In genomic region chr9:89969156-89969566, GRCh38 we compare ENCODE assay signal across 12 cellular contexts.
DNase-seq lines count a peak whose midpoint lies in the region; ATAC-seq and TF ChIP-seq lines count a peak whose summit lies in the region.
"Had no signal": no experiment of that assay in that cellular context is flagged by ENCODE, and none has a peak within 500 bp of the region (broad histone marks: within the 10 kb centered on the region; RNA-seq: fewer than 3 reads in every experiment).

No MANE protein-coding gene starts in this region.

- H3K9me3 Mint-ChIP-seq in activated CD8-positive, alpha-beta memory T cell treated with anti-CD3 and anti-CD28 coated beads, Interleukin-2, amount 10 ng/mL, durations not matched to agents 7 days and 5 days (ENCODE audit: low read depth) = no peaks in the 10 kb centered on the region
- H3K9me3 Mint-ChIP-seq in stimulated activated effector memory CD8-positive, alpha-beta T cell treated with anti-CD3 and anti-CD28 coated beads, Interleukin-12 subunit alpha, Interleukin-12 subunit beta, amount 100 ng/mL, for 72 hours = no peaks in the 10 kb centered on the region

- H3K9me3 ChIP-seq in colonic mucosa = no peaks in the 10 kb centered on the region
- H3K9me3 ChIP-seq: BLaER1, heart right ventricle, stomach had no signal

- H3K4me3 Mint-ChIP-seq in activated CD8-positive, alpha-beta memory T cell treated with anti-CD3 and anti-CD28 coated beads, Interleukin-2, amount 10 ng/mL, durations not matched to agents 7 days and 5 days = no peak overlapping the region
- no peak overlapping the region for H3K4me3 Mint-ChIP-seq in stimulated activated effector memory CD8-positive, alpha-beta T cell treated with anti-CD3 and anti-CD28 coated beads, Interleukin-12 subunit alpha, Interleukin-12 subunit beta, amount 100 ng/mL, for 72 hours

- no peak overlapping the region for H3K9ac ChIP-seq in colonic mucosa (ENCODE audit: low read depth in 2 of 2, low read length in 2 of 2)
- H3K9ac ChIP-seq: BLaER1 had no signal

- no peaks in the 10 kb centered on the region for H3K4me1 ChIP-seq in colonic mucosa
- H3K4me1 ChIP-seq: BLaER1 had no signal

- DNase-seq in activated CD8-positive, alpha-beta memory T cell treated with anti-CD3 and anti-CD28 coated beads, Interleukin-2, amount 10 ng/mL, durations not matched to agents 7 days and 5 days = peak; percentile 47
- DNase-seq in activated CD8-positive, alpha-beta memory T cell treated with anti-CD3 and anti-CD28 coated beads, Interleukin-2, amount 50 U/mL, for 48 hours = no peak
- DNase-seq in NCI-H2029 treated with DMSO at 0.1 percent for 48 hours (lab: John Stamatoyannopoulos, UW) = peak; percentile 34
- DNase-seq in colonic mucosa = peak; percentile 70
- DNase-seq in stimulated activated effector memory CD8-positive, alpha-beta T cell treated with anti-CD3 and anti-CD28 coated beads, Interleukin-12 subunit alpha, Interleukin-12 subunit beta, amount 100 ng/mL, for 72 hours (ENCODE audit: low spot score in 2 of 2) = no peak
- no peak for DNase-seq in SKM-1 treated with dmso at 0.1 percent for 144 hours (lab: John Stamatoyannopoulos, UW; ENCODE audit: unreplicated experiment)
- DNase-seq in GM19240 (ENCODE audit: insufficient read length, low spot score) = no peak
- DNase-seq: effector memory CD4-positive, alpha-beta T cell; heart right ventricle; stomach had no signal

- peak overlapping the region; percentile 78 for H3K27ac ChIP-seq in colonic mucosa
- H3K27ac ChIP-seq: BLaER1, heart right ventricle, stomach had no signal

- intact Hi-C loops in colonic mucosa (cut with DNase I) = no loop called here

- H3K36me3 ChIP-seq in colonic mucosa = no peaks in the 10 kb centered on the region
- H3K36me3 ChIP-seq: BLaER1, heart right ventricle, stomach had no signal

- H3K27ac Mint-ChIP-seq in activated CD8-positive, alpha-beta memory T cell treated with anti-CD3 and anti-CD28 coated beads, Interleukin-2, amount 10 ng/mL, durations not matched to agents 7 days and 5 days = no peak overlapping the region
- no peak overlapping the region for H3K27ac Mint-ChIP-seq in stimulated activated effector memory CD8-positive, alpha-beta T cell treated with anti-CD3 and anti-CD28 coated beads, Interleukin-12 subunit alpha, Interleukin-12 subunit beta, amount 100 ng/mL, for 72 hours

- CTCF ChIA-PET in activated CD8-positive, alpha-beta memory T cell treated with anti-CD3 and anti-CD28 coated beads, Interleukin-2, amount 10 ng/mL, durations not matched to agents 7 days and 5 days (lab: Charles Lee) = interaction anchor here (0.9 to 2.2 kb wide), 2 partner anchors 366 to 369 kb away, joined by 3 to 11 read pairs; no protein-coding TSS in a partner anchor

- peaks cover 24% of the 10 kb centered on the region for H3K4me1 Mint-ChIP-seq in activated CD8-positive, alpha-beta memory T cell treated with anti-CD3 and anti-CD28 coated beads, Interleukin-2, amount 10 ng/mL, durations not matched to agents 7 days and 5 days
- peaks cover 15% of the 10 kb centered on the region for H3K4me1 Mint-ChIP-seq in stimulated activated effector memory CD8-positive, alpha-beta T cell treated with anti-CD3 and anti-CD28 coated beads, Interleukin-12 subunit alpha, Interleukin-12 subunit beta, amount 100 ng/mL, for 72 hours

- H3K27me3 ChIP-seq in colonic mucosa = no peaks in the 10 kb centered on the region
- H3K27me3 ChIP-seq: BLaER1, heart right ventricle, stomach had no signal

- ATAC-seq in activated CD8-positive, alpha-beta memory T cell treated with anti-CD3 and anti-CD28 coated beads, Interleukin-2, amount 10 ng/mL, durations not matched to agents 7 days and 5 days = peak; percentile 78
- ATAC-seq in stimulated activated effector memory CD8-positive, alpha-beta T cell treated with anti-CD3 and anti-CD28 coated beads, Interleukin-12 subunit alpha, Interleukin-12 subunit beta, amount 100 ng/mL, for 72 hours = peak; percentile 86
- no peak for ATAC-seq in GM18498 (IDR thresholded peaks at IDR 0.05; ENCODE audit: unreplicated experiment)
- ATAC-seq: heart right ventricle had no signal

- no peak overlapping the region for H3K4me3 ChIP-seq in colonic mucosa
- H3K4me3 ChIP-seq: BLaER1, heart right ventricle, stomach had no signal

- H3K36me3 Mint-ChIP-seq in activated CD8-positive, alpha-beta memory T cell treated with anti-CD3 and anti-CD28 coated beads, Interleukin-2, amount 10 ng/mL, durations not matched to agents 7 days and 5 days = no peaks in the 10 kb centered on the region
- H3K36me3 Mint-ChIP-seq in stimulated activated effector memory CD8-positive, alpha-beta T cell treated with anti-CD3 and anti-CD28 coated beads, Interleukin-12 subunit alpha, Interleukin-12 subunit beta, amount 100 ng/mL, for 72 hours = no peaks in the 10 kb centered on the region

- no peak for TF ChIP-seq CTCF in colonic mucosa (IDR thresholded peaks at IDR 0.05)

- peaks cover 3% of the 10 kb centered on the region for H3K27me3 Mint-ChIP-seq in activated CD8-positive, alpha-beta memory T cell treated with anti-CD3 and anti-CD28 coated beads, Interleukin-2, amount 10 ng/mL, durations not matched to agents 7 days and 5 days

Comparison
In these comparisons a context has a peak if more than half of its experiments do, and no peak if none do; other contexts are left out.
1. DNase-seq: peak in activated CD8-positive, alpha-beta memory T cell treated with anti-CD3 and anti-CD28 coated beads, Interleukin-2, amount 10 ng/mL, durations not matched to agents 7 days and 5 days (single experiment), NCI-H2029 treated with DMSO at 0.1 percent for 48 hours (single experiment) and colonic mucosa (single experiment); none in activated CD8-positive, alpha-beta memory T cell treated with anti-CD3 and anti-CD28 coated beads, Interleukin-2, amount 50 U/mL, for 48 hours (single experiment), stimulated activated effector memory CD8-positive, alpha-beta T cell treated with anti-CD3 and anti-CD28 coated beads, Interleukin-12 subunit alpha, Interleukin-12 subunit beta, amount 100 ng/mL, for 72 hours (0 of 2), SKM-1 treated with dmso at 0.1 percent for 144 hours (single experiment) and GM19240 (single experiment).